ENCODE assay signal across 8 cellular contexts in the genomic region with DNA sequence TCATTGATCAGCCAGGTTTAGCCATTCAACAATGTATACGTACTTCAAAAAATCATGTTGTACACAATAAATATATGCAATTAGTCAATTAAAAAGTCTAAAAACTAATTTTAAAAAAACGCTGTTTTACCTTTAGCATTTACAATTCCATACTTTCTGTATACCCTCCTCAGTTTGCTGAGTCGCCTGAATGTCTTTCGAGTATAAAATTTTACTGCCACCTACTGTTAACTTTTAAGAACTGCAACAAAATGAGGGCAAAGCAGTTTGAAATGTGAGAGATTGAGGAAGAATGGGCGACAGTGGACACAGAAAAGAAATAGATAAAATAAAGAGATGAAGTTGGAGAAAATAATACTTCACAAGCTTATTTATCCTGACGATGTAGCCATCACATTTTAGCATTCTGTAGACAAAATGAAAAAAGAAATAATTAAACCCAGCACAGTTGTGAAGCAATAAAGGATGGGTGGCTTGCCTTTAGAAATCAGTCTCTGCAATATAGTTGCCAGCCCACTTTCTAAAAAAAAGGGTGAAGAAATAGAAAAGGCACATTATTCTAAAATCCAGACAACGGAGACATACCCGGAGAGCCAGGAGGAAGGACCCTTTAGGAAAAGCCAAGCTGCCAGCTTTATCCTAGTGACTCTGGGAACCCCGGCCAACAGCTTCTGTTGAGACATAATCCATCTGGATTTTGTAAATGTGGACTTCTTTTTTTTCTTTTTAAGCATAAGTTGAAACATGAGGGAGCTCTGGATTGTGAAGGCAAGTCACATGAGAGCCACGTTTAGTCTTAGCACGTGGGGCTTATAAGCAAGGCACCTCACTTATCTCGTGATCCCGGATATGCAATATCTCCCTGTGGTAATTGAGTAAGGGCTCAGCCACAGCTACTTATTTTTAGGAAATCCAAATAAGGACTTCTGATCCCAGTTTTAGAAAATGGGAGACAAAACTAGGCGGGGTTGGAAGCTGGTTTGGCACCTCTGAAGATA.
DNase-seq lines count a peak whose midpoint lies in the region; ATAC-seq, FAIRE-seq and TF ChIP-seq lines count a peak whose summit lies in the region.

No MANE protein-coding gene starts in this region.

- no peaks in the 10 kb centered on the region for H3F3A ChIP-seq in PC-3 (ENCODE audit: low read length, unreplicated experiment)

- no peak; the same call in 1 of the 2 replicates for TF ChIP-seq POLR2A in IMR-90 (IDR thresholded peaks at IDR 0.05; ENCODE audit: low read depth, low read length)
- TF ChIP-seq POLR2A in endothelial cell of umbilical vein (IDR thresholded peaks at IDR 0.05; ENCODE audit: low read depth, low read length) = no peak

- H3K27ac ChIP-seq in IMR-90 (ENCODE audit: insufficient read depth, low read length) = peak overlapping the region; percentile 86
- no peak overlapping the region for H3K27ac ChIP-seq in PC-3 (ENCODE audit: low read length)
- no peak overlapping the region for H3K27ac ChIP-seq in endothelial cell of umbilical vein (ENCODE audit: insufficient read depth, low read depth, low read length)

- H2BK5ac ChIP-seq in IMR-90 (ENCODE audit: low read depth, low read length, poor library complexity, severe bottlenecking) = peak overlapping the region; percentile 82

- dilution Hi-C loops in IMR-90 (cut with HindIII; ENCODE audit: low sequenced_read_pairs, unreplicated experiment) = no loop called here
- dilution Hi-C loops in endothelial cell of umbilical vein (cut with MboI; ENCODE audit: extremely low pct_ligation_motif_present, low sequenced_read_pairs) = no loop called here

- H3K79me2 ChIP-seq in PC-3 (ENCODE audit: low read length) (no peaks in the 10 kb centered on the region), endothelial cell of umbilical vein (ENCODE audit: control insufficient read depth, insufficient read depth, low read length) (no peaks in the 10 kb centered on the region)

- H3K27me3 ChIP-seq in Caco-2 (replicated peaks; ENCODE audit: control insufficient read depth, insufficient read depth, low read length) (no peaks in the 10 kb centered on the region), IMR-90 (ENCODE audit: control insufficient read depth, insufficient read depth, low read length) (no peaks in the 10 kb centered on the region), PC-3 (ENCODE audit: low read length) (peaks cover 28% of the 10 kb centered on the region), endothelial cell of umbilical vein (ENCODE audit: control insufficient read depth in 2 of 2, insufficient read depth in 2 of 2, low read length in 2 of 2) (peaks cover 3 to 6% of the 10 kb centered on the region in 2 experiments)

- TF ChIP-seq RAD21 in IMR-90 (IDR thresholded peaks at IDR 0.05; ENCODE audit: low read length) = peak; percentile 72

- H4K8ac ChIP-seq in IMR-90 (ENCODE audit: low read depth in 2 of 2, low read length in 2 of 2) = peak overlapping the region; percentile 39 to 97

- no TSS peak for BruUV-seq in Caco-2 (replicated peaks; lab: Mats Ljungman, UMichigan)
- TSS peak; percentile 92 for BruUV-seq in IMR-90 (replicated peaks; lab: Mats Ljungman, UMichigan)
- no TSS peak for BruUV-seq in PC-3 (replicated peaks; lab: Mats Ljungman, UMichigan)
- no TSS peak for BruUV-seq in endothelial cell of umbilical vein (replicated peaks; lab: Mats Ljungman, UMichigan)

- H2BK120ac ChIP-seq in IMR-90 (ENCODE audit: low read depth, low read length) = peak overlapping the region; percentile 96

- peak overlapping the region; percentile 59 for H3K23ac ChIP-seq in IMR-90 (ENCODE audit: low read depth, low read length)

- POLR2A ChIA-PET in Caco-2 (lab: Charles Lee) (no interaction called here), IMR-90 (lab: Charles Lee; ENCODE audit: unreplicated experiment) (interaction anchor here (0.6 to 1.2 kb wide), 3 partner anchors 136 to 285 kb away, joined by 3 to 10 read pairs (median 3); no protein-coding TSS in a partner anchor), PC-3 (lab: Charles Lee; ENCODE audit: unreplicated experiment) (no interaction called here), endothelial cell of umbilical vein (lab: Charles Lee) (interaction anchor here (1.3 kb wide), 1 partner anchor 137 kb away, joined by 3 read pairs; no protein-coding TSS in a partner anchor)

- peaks cover 0 to 15% of the 10 kb centered on the region in 2 experiments; a peak in 2 of 4 replicates for H3K79me1 ChIP-seq in IMR-90 (ENCODE audit: low read depth in 1 of 2, low read length in 2 of 2)

- H3K4me3 Mint-ChIP-seq in Caco-2 (ENCODE audit: unreplicated experiment) = no peak overlapping the region

- H3K36me3 Mint-ChIP-seq in Caco-2 (ENCODE audit: insufficient read depth, unreplicated experiment) = no peaks in the 10 kb centered on the region

- FAIRE-seq in endothelial cell of umbilical vein (lab: Jason Lieb, UNC) = peak; percentile 86

- H3K9ac ChIP-seq in IMR-90 (ENCODE audit: low read depth, low read length) = peak overlapping the region; percentile 67
- H3K9ac ChIP-seq in PC-3 (ENCODE audit: low read length) = no peak overlapping the region
- no peak overlapping the region for H3K9ac ChIP-seq in endothelial cell of umbilical vein (replicated peaks; ENCODE audit: extremely low read depth, insufficient read depth, low read length)

- no peaks in the 10 kb centered on the region for H4K20me1 ChIP-seq in IMR-90 (ENCODE audit: insufficient read depth, low read length)
- no peaks in the 10 kb centered on the region for H4K20me1 ChIP-seq in PC-3 (ENCODE audit: low read length)
- no peaks in the 10 kb centered on the region for H4K20me1 ChIP-seq in endothelial cell of umbilical vein (replicated peaks; ENCODE audit: control insufficient read depth, extremely low read depth, insufficient read depth, low read length)

- peak overlapping the region; percentile 90 for H4K5ac ChIP-seq in IMR-90 (ENCODE audit: low read depth, low read length)

- no peaks in the 10 kb centered on the region for H3K9me3 ChIP-seq in Caco-2
- H3K9me3 ChIP-seq in IMR-90 (ENCODE audit: control insufficient read depth, insufficient read depth, low read length) = no peaks in the 10 kb centered on the region
- H3K9me3 ChIP-seq in PC-3 (ENCODE audit: low read length) = no peaks in the 10 kb centered on the region
- H3K9me3 ChIP-seq in endothelial cell of umbilical vein (replicated peaks; ENCODE audit: control insufficient read depth, insufficient read depth, low read length) = no peaks in the 10 kb centered on the region

- H3K9me1 ChIP-seq in IMR-90 (ENCODE audit: insufficient read depth, low read length) = 0 out of 2 replicates have a peak, but pooled peaks cover 3% of the 10 kb centered on the region
- H3K9me1 ChIP-seq in endothelial cell of umbilical vein (replicated peaks; ENCODE audit: control insufficient read depth, extremely low read depth, insufficient read depth, low read length) = no peaks in the 10 kb centered on the region

- peak overlapping the region; percentile 84 for H3K4ac ChIP-seq in IMR-90 (ENCODE audit: low read depth, low read length)

- H3K56ac ChIP-seq in IMR-90 (ENCODE audit: extremely low read depth, insufficient read depth, low read length) = peak overlapping the region; percentile 88

- H3K4me1 ChIP-seq in Caco-2 (no peaks in the 10 kb centered on the region), IMR-90 (ENCODE audit: control insufficient read depth, insufficient read depth, low read length) (peaks cover 7% of the 10 kb centered on the region), PC-3 (ENCODE audit: insufficient read depth, low read length) (peaks cover 6% of the 10 kb centered on the region; the same call in 1 of the 2 replicates), endothelial cell of umbilical vein (ENCODE audit: control insufficient read depth, extremely low read depth, insufficient read depth, low read length) (no peaks in the 10 kb centered on the region)

- H2AK5ac ChIP-seq in IMR-90 (ENCODE audit: low read depth, low read length) = no peak overlapping the region

- peak overlapping the region; percentile 84 for H2BK15ac ChIP-seq in IMR-90 (ENCODE audit: low read depth, low read length)

- H3K4me2 ChIP-seq in IMR-90 (ENCODE audit: low read depth, low read length) (peak overlapping the region; percentile 63), PC-3 (ENCODE audit: low read length) (no peak overlapping the region), endothelial cell of umbilical vein (ENCODE audit: insufficient read depth, low read length) (no peak overlapping the region)

- no peaks in the 10 kb centered on the region for H3K9me3 Mint-ChIP-seq in Caco-2 (ENCODE audit: unreplicated experiment)

- H3K9me2 ChIP-seq in PC-3 (replicated peaks; ENCODE audit: low read length) = no peaks in the 10 kb centered on the region

- peak overlapping the region; percentile 94 for H3K18ac ChIP-seq in IMR-90 (ENCODE audit: low read depth, low read length)

- no peak overlapping the region for H3K27ac Mint-ChIP-seq in Caco-2 (ENCODE audit: unreplicated experiment)

- peak overlapping the region; percentile 91 for H3K14ac ChIP-seq in IMR-90 (replicated peaks; ENCODE audit: low read depth, low read length)

- peak overlapping the region; percentile 97 for H2BK20ac ChIP-seq in IMR-90 (ENCODE audit: low read depth, low read length)

- DNase-seq in Caco-2 (peak in 1 of 2 experiments; percentile 43), IMR-90 (peak; percentile 93), PC-3 (peak; percentile 69), endothelial cell of umbilical vein (ENCODE audit: low read depth, low spot score) (peak; percentile 50), myocyte (ENCODE audit: low read depth) (peak; percentile 77), GDM1 (lab: John Stamatoyannopoulos, UW) (no peak)
- DNase-seq in activated CD4-positive, CD25-positive, alpha-beta regulatory T cell (lab: John Stamatoyannopoulos, UW) = no peak

- peak overlapping the region; percentile 70 for H4K91ac ChIP-seq in IMR-90 (ENCODE audit: insufficient read depth, low read depth, low read length)

- in situ Hi-C loops in IMR-90 (cut with MboI; ENCODE audit: low sequenced_read_pairs) = loop anchor here (5.0 to 10.0 kb wide), 2 partner anchors 292 to 570 kb away; no protein-coding TSS in a partner anchor

- no peak overlapping the region for H2AK9ac ChIP-seq in IMR-90 (replicated peaks; ENCODE audit: low read depth, low read length, poor library complexity)

- H3K4me3 ChIP-seq in Caco-2 (ENCODE audit: low read depth, low read length) = no peak overlapping the region
- H3K4me3 ChIP-seq in IMR-90 (ENCODE audit: insufficient read depth, low read depth, low read length) = no peak overlapping the region
- no peak overlapping the region for H3K4me3 ChIP-seq in PC-3 (ENCODE audit: low read length)
- H3K4me3 ChIP-seq in endothelial cell of umbilical vein (replicated peaks in 1 of 3; ENCODE audit: insufficient read depth in 1 of 3, low read depth in 1 of 3, low read length in 3 of 3) = no peak overlapping the region

- peak overlapping the region; percentile 71 for H2AFZ ChIP-seq in IMR-90 (replicated peaks; ENCODE audit: low read length, poor library complexity)
- H2AFZ ChIP-seq in PC-3 (ENCODE audit: low read length) = no peak overlapping the region
- no peak overlapping the region for H2AFZ ChIP-seq in endothelial cell of umbilical vein (ENCODE audit: low read depth, low read length)

- ATAC-seq in GM21381 (IDR thresholded peaks at IDR 0.05; ENCODE audit: unreplicated experiment) = peak; percentile 65
- ATAC-seq in IMR-90 (ENCODE audit: low read depth) = peak; percentile 82
- peak; percentile 56 for ATAC-seq in PC-3

- WGBS in IMR-90 (ENCODE audit: extremely low coverage in 2 of 2, insufficient read length in 1 of 2), 2 experiments = no CpG with 5 or more reads among the region's 14 CpGs

- H3K4me1 Mint-ChIP-seq in Caco-2 (ENCODE audit: low read depth, unreplicated experiment) = no peaks in the 10 kb centered on the region

- intact Hi-C loops in Caco-2 (cut with micrococcal nuclease; ENCODE audit: unreplicated experiment) = loop anchor here (1.0 kb wide), 2 partner anchors 138 to 285 kb away; no protein-coding TSS in a partner anchor
- intact Hi-C loops in IMR-90 (cut with micrococcal nuclease) = loop anchor here (1.0 to 5.0 kb wide), 6 partner anchors 138 to 1048 kb away; no protein-coding TSS in a partner anchor
- intact Hi-C loops in PC-3 (cut with micrococcal nuclease) = loop anchor here (1.0 kb wide), 2 partner anchors 285 to 505 kb away; no protein-coding TSS in a partner anchor
- intact Hi-C loops in endothelial cell of umbilical vein (cut with micrococcal nuclease) = loop anchor here (1.0 to 10.0 kb wide), 6 partner anchors 138 to 1654 kb away; no protein-coding TSS in a partner anchor

- H3K27me3 Mint-ChIP-seq in Caco-2 (ENCODE audit: insufficient read depth, unreplicated experiment) = peaks cover 9% of the 10 kb centered on the region

- CTCF ChIA-PET in Caco-2 (lab: Charles Lee) = interaction anchor here (1.7 kb wide), 1 partner anchor 285 kb away, joined by 11 read pairs; no protein-coding TSS in a partner anchor
- CTCF ChIA-PET in IMR-90 (lab: Yijun Ruan, JAX) = interaction anchor here (0.7 to 2.6 kb wide), 10 partner anchors 9 to 426 kb away, joined by 3 to 20 read pairs (median 3); no protein-coding TSS in a partner anchor
- CTCF ChIA-PET in PC-3 (lab: Charles Lee) = interaction anchor here (0.5 kb wide), 1 partner anchor 285 kb away, joined by 5 read pairs; no protein-coding TSS in a partner anchor
- CTCF ChIA-PET in endothelial cell of umbilical vein (lab: Charles Lee) = interaction anchor here (0.7 to 1.7 kb wide), 14 partner anchors 9 to 1343 kb away, joined by 3 to 30 read pairs (median 4); no protein-coding TSS in a partner anchor

- TF ChIP-seq CTCF in Caco-2 (IDR thresholded peaks at IDR 0.05; ENCODE audit: insufficient read depth in 1 of 2, low read depth in 1 of 2, low read length in 1 of 2, severe bottlenecking in 1 of 2, unreplicated experiment in 1 of 2) = peak; percentile 54 to 61
- peak; percentile 72 for TF ChIP-seq CTCF in IMR-90 (conservative IDR thresholded peaks at IDR 0.05; ENCODE audit: low read depth, low read length)
- TF ChIP-seq CTCF in PC-3 (conservative IDR thresholded peaks at IDR 0.05; ENCODE audit: low read depth, low read length) = peak; percentile 75
- peak; percentile 31 to 42 for TF ChIP-seq CTCF in endothelial cell of umbilical vein (IDR thresholded peaks at IDR 0.05; ENCODE audit: extremely low read depth in 1 of 2, insufficient read depth in 1 of 2, low read depth in 1 of 2, low read length in 2 of 2)

- no peaks in the 10 kb centered on the region for H3K36me3 ChIP-seq in Caco-2 (ENCODE audit: control insufficient read depth, insufficient read depth, low read length)
- no peaks in the 10 kb centered on the region for H3K36me3 ChIP-seq in IMR-90 (ENCODE audit: control insufficient read depth, insufficient read depth, low read length)
- H3K36me3 ChIP-seq in PC-3 (ENCODE audit: low read depth, low read length) = no peaks in the 10 kb centered on the region
- no peaks in the 10 kb centered on the region for H3K36me3 ChIP-seq in endothelial cell of umbilical vein (ENCODE audit: control insufficient read depth in 2 of 2, extremely low read depth in 1 of 2, insufficient read depth in 2 of 2, low read length in 2 of 2)

Comparison
In these comparisons a context has a peak if more than half of its experiments do, and no peak if none do; other contexts are left out.
1. DNase-seq: peak in IMR-90 (single experiment), PC-3 (single experiment), endothelial cell of umbilical vein (single experiment) and myocyte (single experiment); none in activated CD4-positive, CD25-positive, alpha-beta regulatory T cell (0 of 4) and GDM1 (single experiment).
2. POLR2A ChIA-PET loops: an anchor here in IMR-90 (0.6 to 1.2 kb wide) and endothelial cell of umbilical vein (1.3 kb wide); none called in Caco-2 and PC-3.
3. Peak in every context shown above with its lines, with median percentiles within 50 percentile points of each other: CTCF ChIP-seq and ATAC-seq.